9 cellular contexts compared by ENCODE assay signal in the genomic region with DNA sequence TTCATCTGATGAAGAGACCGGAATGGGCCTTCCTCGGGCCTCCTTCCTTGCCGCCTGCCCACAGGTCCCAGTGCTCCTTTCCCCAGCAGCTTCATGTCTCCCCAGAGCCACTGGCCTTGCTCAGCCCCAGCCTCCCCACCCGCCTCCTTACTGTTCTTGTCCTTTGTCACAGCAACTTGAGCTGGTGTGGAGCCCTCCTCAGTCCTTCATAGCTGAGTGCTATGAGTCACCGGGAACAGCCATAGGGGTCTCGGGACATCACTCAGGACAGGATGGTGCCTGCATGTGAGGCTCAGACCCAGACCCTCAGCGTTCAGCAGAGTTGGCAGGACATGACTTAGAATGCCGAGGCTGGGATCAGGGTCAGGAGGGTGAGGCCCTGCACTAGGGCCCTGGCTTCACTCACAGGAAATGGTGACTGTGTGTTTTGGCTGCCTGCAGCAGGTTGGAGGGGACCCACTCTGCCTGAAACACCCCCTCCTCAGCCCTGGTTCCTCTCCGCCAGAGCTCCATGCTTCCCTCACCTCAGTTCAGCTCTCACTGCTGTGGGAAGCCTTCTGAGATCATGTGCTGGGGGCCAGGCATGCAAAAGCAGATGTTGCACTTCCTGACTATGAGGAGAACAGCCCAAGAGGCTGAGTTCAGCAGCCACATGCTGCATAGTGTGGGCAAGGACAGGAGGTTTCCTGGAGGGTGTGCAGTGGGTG. TPM values are rescaled to one million over a fixed set of nuclear protein-coding genes. Genes with fewer than 3 reads are reported as not detected.
DNase-seq lines count a peak whose midpoint lies in the region; ATAC-seq and TF ChIP-seq lines count a peak whose summit lies in the region.
"Had no signal": no experiment of that assay in that cellular context is flagged by ENCODE, and none has a peak within 500 bp of the region (broad histone marks: within the 10 kb centered on the region; RNA-seq: fewer than 3 reads in every experiment).

No MANE protein-coding gene starts in this region.

- no peaks in the 10 kb centered on the region for H3K27me3 ChIP-seq in brain microvascular endothelial cell (replicated peaks)
- H3K27me3 ChIP-seq in foreskin keratinocyte, result no peaks in the 10 kb centered on the region

- DNase-seq in GM12865 (ENCODE audit: low read depth) (peak; percentile 18), brain microvascular endothelial cell (peak; percentile 31), naive B cell (no peak), T-helper 17 cell (no peak), foreskin keratinocyte (no peak)
- no peak for DNase-seq in activated naive CD4-positive, alpha-beta T cell treated with Interleukin-2 at 50 U/mL for 16 hours
- no peak for DNase-seq in activated CD8-positive, alpha-beta memory T cell treated with anti-CD3 and anti-CD28 coated beads, Interleukin-2, amount 50 U/mL, for 48 hours
- DNase-seq: activated CD4-positive, alpha-beta T cell treated with anti-CD3 and anti-CD28 coated beads, Interleukin-2, amount 50 U/mL, for 1 hour had no signal

- H3K27me3 Mint-ChIP-seq in naive B cell (no peaks in the 10 kb centered on the region), T-helper 17 cell (no peaks in the 10 kb centered on the region)

- H3K27ac Mint-ChIP-seq in naive B cell (peak overlapping the region in 4 of 6 donors; percentile 64 to 83 (median 76)), T-helper 17 cell (no peak overlapping the region)

- in situ Hi-C loops in brain microvascular endothelial cell (cut with HindIII; ENCODE audit: low pct_ligation_motif_present, low sequenced_read_pairs), result no loop called here

- H3K4me3 Mint-ChIP-seq in naive B cell (peak overlapping the region in 1 of 8 donors; percentile 29), T-helper 17 cell (no peak overlapping the region)

- no peaks in the 10 kb centered on the region for H3K9me3 ChIP-seq in T-helper 17 cell (ENCODE audit: control insufficient read depth, low read length, poor library complexity, severe bottlenecking)

- peak overlapping the region; percentile 75 for H3K27ac ChIP-seq in brain microvascular endothelial cell
- no peak overlapping the region for H3K27ac ChIP-seq in foreskin keratinocyte

- peak; percentile 71 for ATAC-seq in HG02759 (IDR thresholded peaks at IDR 0.05; ENCODE audit: unreplicated experiment)
- ATAC-seq in naive B cell (ENCODE audit: low read depth in 2 of 2), result peak; percentile 50 to 77
- ATAC-seq in T-helper 17 cell, result no peak
- ATAC-seq in foreskin keratinocyte, result no peak

- no peak overlapping the region for H3K4me3 ChIP-seq in GM12865 (ENCODE audit: low read depth, low read length)
- H3K4me3 ChIP-seq in brain microvascular endothelial cell (ENCODE audit: low read depth, low read length), result no peak overlapping the region

- TF ChIP-seq CTCF in GM12865 (IDR thresholded peaks at IDR 0.05; ENCODE audit: insufficient read depth, low read depth, low read length, missing control alignments), result no peak
- TF ChIP-seq CTCF in brain microvascular endothelial cell (IDR thresholded peaks at IDR 0.05; ENCODE audit: low read depth, low read length, missing control alignments), result no peak
- no peak for TF ChIP-seq CTCF in foreskin keratinocyte (conservative IDR thresholded peaks at IDR 0.05)

- H3K36me3 Mint-ChIP-seq in naive B cell (peaks cover 17 to 28% of the 10 kb centered on the region in 2 donors), T-helper 17 cell (ENCODE audit: low read depth) (peaks cover 5% of the 10 kb centered on the region)

- peaks cover 6% of the 10 kb centered on the region for H3K36me3 ChIP-seq in brain microvascular endothelial cell (replicated peaks)

- H3K4me1 Mint-ChIP-seq in naive B cell (peaks cover 17 to 33% (median 25%) of the 10 kb centered on the region in 3 donors), T-helper 17 cell (peaks cover 5% of the 10 kb centered on the region)

- H3K4me1 ChIP-seq in foreskin keratinocyte, result no peaks in the 10 kb centered on the region

- H3K9me3 Mint-ChIP-seq in naive B cell, result no peaks in the 10 kb centered on the region

RNA-seq across cellular contexts. Expression of a gene that starts 40.7 kb away (rescaled TPM):
- polyA plus RNA-seq in naive B cell (ENCODE audit: low read depth in 6 of 6) (not detected), foreskin keratinocyte (not detected in 2 replicates)
- total RNA-seq in T-helper 17 cell (under 1 TPM in 1 of 2 donors, not detected in 1; 0.22 TPM), foreskin keratinocyte (not detected in 2 replicates)

Comparison
In these comparisons a context has a peak if more than half of its experiments do, and no peak if none do; other contexts are left out.
1. DNase-seq: peak in GM12865 (single experiment) and brain microvascular endothelial cell (single experiment); none in naive B cell (single experiment), T-helper 17 cell (0 of 3), activated naive CD4-positive, alpha-beta T cell treated with Interleukin-2 at 50 U/mL for 16 hours (single experiment), activated CD8-positive, alpha-beta memory T cell treated with anti-CD3 and anti-CD28 coated beads, Interleukin-2, amount 50 U/mL, for 48 hours (single experiment) and foreskin keratinocyte (0 of 2).
2. ATAC-seq: peak in HG02759 (single experiment) and naive B cell (2 of 2); none in T-helper 17 cell (single experiment) and foreskin keratinocyte (single experiment).